14 cellular contexts compared by ENCODE assay signal in the genomic region with DNA sequence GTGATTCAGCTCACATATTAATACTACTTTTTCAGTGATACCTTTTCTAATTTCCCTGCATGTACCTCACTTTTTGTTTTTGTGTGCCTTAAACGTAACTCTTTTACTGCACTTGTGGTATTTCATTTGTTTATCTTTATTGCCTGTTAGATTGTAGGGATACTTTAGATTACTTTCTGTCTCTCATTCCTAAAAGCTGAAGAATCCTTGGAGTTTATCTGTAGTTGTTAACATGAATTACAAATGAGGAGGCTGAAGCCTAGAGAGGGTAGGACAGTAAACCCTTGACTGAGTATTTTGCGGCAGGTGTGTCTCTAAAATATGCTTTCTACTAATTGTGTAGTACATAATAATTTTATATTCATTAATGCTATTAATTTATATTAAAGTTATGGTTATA. TPM values are rescaled to one million over a fixed set of nuclear protein-coding genes. Genes with fewer than 3 reads are reported as not detected.
DNase-seq lines count a peak whose midpoint lies in the region; ATAC-seq and TF ChIP-seq lines count a peak whose summit lies in the region.
"Had no signal": no experiment of that assay in that cellular context is flagged by ENCODE, and none has a peak within 500 bp of the region (broad histone marks: within the 10 kb centered on the region; RNA-seq: fewer than 3 reads in every experiment).

No MANE protein-coding gene starts in this region.

- no peaks in the 10 kb centered on the region for H3K27me3 ChIP-seq in Caco-2 (replicated peaks; ENCODE audit: control insufficient read depth, insufficient read depth, low read length)
- H3K27me3 ChIP-seq in HUES6 (ENCODE audit: control insufficient read depth, insufficient read depth, low read length): no peaks in the 10 kb centered on the region
- H3K27me3 ChIP-seq in mesenchymal stem cell (ENCODE audit: control insufficient read depth in 1 of 2, insufficient read depth in 1 of 2, low read length in 2 of 2): no peaks in the 10 kb centered on the region
- no peaks in the 10 kb centered on the region for H3K27me3 ChIP-seq in WERI-Rb-1 (ENCODE audit: insufficient read depth, low read depth, severe bottlenecking)

- H3K36me3 ChIP-seq in Caco-2 (ENCODE audit: control insufficient read depth, insufficient read depth, low read length): no peaks in the 10 kb centered on the region
- H3K36me3 ChIP-seq in HUES6 (ENCODE audit: control insufficient read depth, insufficient read depth, low read length): no peaks in the 10 kb centered on the region
- peaks cover 0 to 5% of the 10 kb centered on the region in 2 experiments for H3K36me3 ChIP-seq in mesenchymal stem cell (ENCODE audit: control insufficient read depth in 1 of 2, insufficient read depth in 2 of 2, low read depth in 1 of 2, low read length in 2 of 2)
- H3K36me3 ChIP-seq in WERI-Rb-1: no peaks in the 10 kb centered on the region

- BruUV-seq in Caco-2 (replicated peaks; lab: Mats Ljungman, UMichigan): no TSS peak

- H3K79me1 ChIP-seq in mesenchymal stem cell (replicated peaks; ENCODE audit: low read length, poor library complexity, severe bottlenecking): peaks cover 25% of the 10 kb centered on the region

- H2AK5ac ChIP-seq in mesenchymal stem cell (ENCODE audit: low read length, severe bottlenecking): no peak overlapping the region

- no peak overlapping the region for H3K14ac ChIP-seq in mesenchymal stem cell (ENCODE audit: low read length in 2 of 2)

- H3K4me1 ChIP-seq in Caco-2 (peaks cover 15% of the 10 kb centered on the region), HUES6 (ENCODE audit: control insufficient read depth, insufficient read depth, low read length) (peaks cover 14% of the 10 kb centered on the region), mesenchymal stem cell (ENCODE audit: control insufficient read depth, insufficient read depth, low read depth, low read length) (peaks cover 3% of the 10 kb centered on the region)

- peaks cover 28% of the 10 kb centered on the region for H3K4me1 Mint-ChIP-seq in Caco-2 (ENCODE audit: low read depth, unreplicated experiment)

- H3K27me3 Mint-ChIP-seq in Caco-2 (ENCODE audit: insufficient read depth, unreplicated experiment): no peaks in the 10 kb centered on the region
- H3K27me3 Mint-ChIP-seq: CD4-positive, alpha-beta memory T cell had no signal

- H3K9me3 ChIP-seq in Caco-2: no peaks in the 10 kb centered on the region
- no peaks in the 10 kb centered on the region for H3K9me3 ChIP-seq in HUES6 (ENCODE audit: control insufficient read depth, insufficient read depth, low read depth, low read length)
- peaks cover 8% of the 10 kb centered on the region for H3K9me3 ChIP-seq in mesenchymal stem cell (ENCODE audit: control insufficient read depth, low read length)
- H3K9me3 ChIP-seq in WERI-Rb-1 (ENCODE audit: severe bottlenecking): no peaks in the 10 kb centered on the region

- no CpG with 5 or more reads among the region's 2 CpGs for WGBS in mesenchymal stem cell

- no peak for ATAC-seq in HG03378 (IDR thresholded peaks at IDR 0.05; ENCODE audit: unreplicated experiment)

- H3K27ac ChIP-seq in HUES6 (ENCODE audit: low read depth, low read length) (peak overlapping the region; percentile 13; the same call in 1 of the 2 replicates), mesenchymal stem cell (ENCODE audit: low read length, poor library complexity, severe bottlenecking) (no peak overlapping the region), WERI-Rb-1 (no peak overlapping the region)
- H3K27ac ChIP-seq: C4-2B, GM23248 had no signal

- peaks cover 6% of the 10 kb centered on the region for H3K36me3 Mint-ChIP-seq in Caco-2 (ENCODE audit: insufficient read depth, unreplicated experiment)

- DNase-seq in Caco-2 (no peak), fibroblast of villous mesenchyme (ENCODE audit: low read depth) (peak; percentile 10), mesenchymal stem cell (peak; percentile 10), WERI-Rb-1 (no peak), islet precursor cell (no peak), DMS114 treated with DMSO at 0.1 percent for 48 hours (lab: John Stamatoyannopoulos, UW; ENCODE audit: unreplicated experiment) (no peak)
- DNase-seq: 8988T; CD4-positive, alpha-beta memory T cell; GM23248; H7 had no signal

- H3K4me3 Mint-ChIP-seq in Caco-2 (ENCODE audit: unreplicated experiment): no peak overlapping the region
- H3K4me3 Mint-ChIP-seq: CD4-positive, alpha-beta memory T cell had no signal

- H2BK15ac ChIP-seq in mesenchymal stem cell (ENCODE audit: low read depth, poor library complexity, severe bottlenecking): no peak overlapping the region

- no peak overlapping the region for H2BK5ac ChIP-seq in mesenchymal stem cell (ENCODE audit: low read depth, low read length, poor library complexity, severe bottlenecking)

- H3K4me3 ChIP-seq in Caco-2 (ENCODE audit: low read depth, low read length): no peak overlapping the region
- no peak overlapping the region for H3K4me3 ChIP-seq in HUES6 (ENCODE audit: low read depth, low read length)
- H3K4me3 ChIP-seq in fibroblast of villous mesenchyme (ENCODE audit: low read depth, low read length): no peak overlapping the region
- H3K4me3 ChIP-seq in mesenchymal stem cell (ENCODE audit: insufficient read depth in 1 of 2, low read depth in 1 of 2, low read length in 2 of 2): no peak overlapping the region
- no peak overlapping the region for H3K4me3 ChIP-seq in WERI-Rb-1 (ENCODE audit: low read depth, low read length)
- H3K4me3 ChIP-seq: GM12878, GM23248 had no signal

- H4K8ac ChIP-seq in mesenchymal stem cell (ENCODE audit: low read length): no peak overlapping the region

- no peak overlapping the region for H3K23ac ChIP-seq in mesenchymal stem cell (ENCODE audit: low read length in 2 of 2)

- TF ChIP-seq CTCF in Caco-2 (IDR thresholded peaks at IDR 0.05; ENCODE audit: insufficient read depth in 1 of 2, low read depth in 1 of 2, low read length in 1 of 2, severe bottlenecking in 1 of 2, unreplicated experiment in 1 of 2): no peak
- no peak for TF ChIP-seq CTCF in fibroblast of villous mesenchyme (IDR thresholded peaks at IDR 0.05; ENCODE audit: insufficient read depth, low read depth, low read length)
- TF ChIP-seq CTCF in WERI-Rb-1 (IDR thresholded peaks at IDR 0.05; ENCODE audit: low read depth, low read length): no peak

- H3K4ac ChIP-seq in mesenchymal stem cell (ENCODE audit: low read depth in 1 of 2, low read length in 2 of 2): no peak overlapping the region

- no peak overlapping the region for H2AFZ ChIP-seq in mesenchymal stem cell (ENCODE audit: low read depth, low read length)
- H2AFZ ChIP-seq: GM23248 had no signal

- no peak overlapping the region for H2BK12ac ChIP-seq in mesenchymal stem cell (ENCODE audit: low read length in 2 of 2)

- intact Hi-C loops in Caco-2 (cut with micrococcal nuclease; ENCODE audit: unreplicated experiment): no loop called here

- H3K27ac Mint-ChIP-seq in Caco-2 (ENCODE audit: unreplicated experiment): peak overlapping the region; percentile 29
- H3K27ac Mint-ChIP-seq: CD4-positive, alpha-beta memory T cell had no signal

- H4K91ac ChIP-seq in mesenchymal stem cell (ENCODE audit: low read length): no peak overlapping the region

- H3K9ac ChIP-seq in HUES6 (ENCODE audit: low read length) (no peak overlapping the region), mesenchymal stem cell (ENCODE audit: low read length) (no peak overlapping the region)
- H3K9ac ChIP-seq: GM23248 had no signal

- CTCF ChIA-PET in Caco-2 (lab: Charles Lee): no interaction called here

- no peak overlapping the region for H3K4me2 ChIP-seq in mesenchymal stem cell (ENCODE audit: low read length, poor library complexity, severe bottlenecking)

- POLR2A ChIA-PET in Caco-2 (lab: Charles Lee): no interaction called here

- H3K18ac ChIP-seq in mesenchymal stem cell (ENCODE audit: low read depth in 1 of 2, low read length in 2 of 2): no peak overlapping the region

- H2BK120ac ChIP-seq in mesenchymal stem cell (ENCODE audit: low read depth, low read length): no peak overlapping the region

- H3K9me3 Mint-ChIP-seq in Caco-2 (ENCODE audit: unreplicated experiment): peaks cover 15% of the 10 kb centered on the region

RNA-seq across cellular contexts. Expression of gene BMP2K, which starts 34.9 kb away (rescaled TPM):
- 45.6 and 48.2 TPM in 2 replicates for total RNA-seq in Caco-2 (2022)
- total RNA-seq in fibroblast of villous mesenchyme: 92.1 and 173 TPM in 2 replicates
- polyA plus RNA-seq in mesenchymal stem cell (2013, experiment 1 of 2): 25.5 TPM
- 24.1 TPM for polyA plus RNA-seq in mesenchymal stem cell (2013, experiment 2 of 2)

Comparison
In these comparisons a context has a peak if more than half of its experiments do, and no peak if none do; other contexts are left out.
1. DNase-seq: peak in fibroblast of villous mesenchyme (single experiment) and mesenchymal stem cell (single experiment); none in Caco-2 (0 of 2), WERI-Rb-1 (single experiment), islet precursor cell (single experiment) and DMS114 treated with DMSO at 0.1 percent for 48 hours (single experiment).